ENCODE assay signal across 1 cellular context in the genomic region with DNA sequence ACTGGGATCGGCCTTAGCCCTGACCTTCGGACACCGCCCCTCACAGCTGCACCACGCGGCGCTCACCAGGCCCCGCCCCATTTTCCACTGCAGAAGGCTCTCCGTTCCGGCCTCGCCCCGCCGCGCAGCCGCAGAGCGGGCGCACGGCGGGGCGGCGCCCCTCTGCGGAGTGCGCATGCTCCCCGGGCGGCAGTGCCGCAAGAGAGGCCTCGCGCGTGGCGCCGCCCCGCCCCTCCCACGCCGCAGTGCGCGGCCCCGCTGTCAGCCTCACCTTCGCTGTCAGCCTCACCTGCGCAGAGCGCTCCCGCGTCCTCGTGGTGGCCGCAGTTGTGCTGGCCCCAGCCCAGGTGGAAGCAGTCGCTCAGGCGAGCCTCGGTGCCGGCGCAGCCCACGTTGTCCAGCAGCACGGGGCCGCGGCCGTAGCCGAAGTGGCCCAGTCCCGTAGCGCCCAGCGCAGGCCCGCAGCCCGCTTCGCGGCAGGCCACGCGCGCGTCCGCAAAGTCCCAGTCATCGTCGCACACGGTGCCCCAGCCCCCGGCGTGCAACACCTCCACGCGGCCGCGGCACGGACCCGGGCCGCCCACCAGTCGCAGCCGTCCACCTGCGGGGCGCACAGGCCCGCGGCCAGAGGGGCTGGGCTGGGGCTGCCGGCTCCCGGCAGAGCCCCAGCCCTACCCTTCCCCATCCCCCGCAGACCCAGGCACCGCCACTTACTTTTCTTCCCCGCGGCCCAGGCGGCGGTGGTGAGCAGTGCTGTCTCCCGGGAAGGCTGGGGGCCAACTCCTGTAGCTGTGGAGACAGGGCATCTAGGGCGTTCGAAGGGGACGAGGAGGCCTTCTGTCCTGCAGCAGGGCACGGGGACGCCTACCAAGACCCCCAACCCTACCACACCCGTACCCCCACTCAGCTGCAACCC.
TF ChIP-seq lines count a peak whose summit lies in the region.

No MANE protein-coding gene starts in this region.

TF ChIP-seq in HepG2, 621 proteins besides CTCF, POLR2A, EP300 and RAD21 (continued from another document and continues in another):
- TF ChIP-seq ZNF773 (CRISPR knock-in tag; IDR thresholded peaks at IDR 0.05; ENCODE audit: borderline replicate concordance) (no peak; the same call in 1 of the 2 replicates), ZKSCAN1 (IDR thresholded peaks at IDR 0.05; ENCODE audit: low read length) (no peak), GATAD1 (CRISPR knock-in tag; IDR thresholded peaks at IDR 0.05) (0 out of 2 replicates have a peak, but pooled peaks have one; percentile 48), HNF4A (CRISPR knock-in tag; IDR thresholded peaks at IDR 0.05) (peak; percentile 70), HES4 (CRISPR knock-in tag; IDR thresholded peaks at IDR 0.05; ENCODE audit: borderline replicate concordance) (peak; percentile 98), MED1 (CRISPR knock-in tag; IDR thresholded peaks at IDR 0.05) (peak; percentile 58), ZNF20 (CRISPR knock-in tag; IDR thresholded peaks at IDR 0.05) (no peak), RBFOX2 (IDR thresholded peaks at IDR 0.05; ENCODE audit: low read depth, low read length) (peak; percentile 96), RFX3 (CRISPR knock-in tag; IDR thresholded peaks at IDR 0.05) (no peak), ZNF382 (CRISPR knock-in tag; IDR thresholded peaks at IDR 0.05; ENCODE audit: borderline replicate concordance) (no peak), HNF4G (IDR thresholded peaks at IDR 0.05; ENCODE audit: borderline replicate concordance, low read depth, low read length) (no peak; the same call in 1 of the 2 replicates), HNF4G (CRISPR knock-in tag; IDR thresholded peaks at IDR 0.05; ENCODE audit: borderline replicate concordance, low read depth) (0 out of 2 replicates have a peak, but pooled peaks have one; percentile 29), ZFP82 (CRISPR knock-in tag; IDR thresholded peaks at IDR 0.05; ENCODE audit: borderline replicate concordance) (peak; percentile 67; the same call in 1 of the 2 replicates), HNRNPUL1 (IDR thresholded peaks at IDR 0.05; ENCODE audit: low read depth, low read length) (no peak), ZNF160 (CRISPR knock-in tag; IDR thresholded peaks at IDR 0.05) (peak; percentile 80), ZBTB21 (CRISPR knock-in tag; IDR thresholded peaks at IDR 0.05) (no peak), SIN3A (IDR thresholded peaks at IDR 0.05; ENCODE audit: borderline replicate concordance, low read depth, low read length) (peak; percentile 42; the same call in 1 of the 2 replicates)
- TF ChIP-seq, protein P1, sequence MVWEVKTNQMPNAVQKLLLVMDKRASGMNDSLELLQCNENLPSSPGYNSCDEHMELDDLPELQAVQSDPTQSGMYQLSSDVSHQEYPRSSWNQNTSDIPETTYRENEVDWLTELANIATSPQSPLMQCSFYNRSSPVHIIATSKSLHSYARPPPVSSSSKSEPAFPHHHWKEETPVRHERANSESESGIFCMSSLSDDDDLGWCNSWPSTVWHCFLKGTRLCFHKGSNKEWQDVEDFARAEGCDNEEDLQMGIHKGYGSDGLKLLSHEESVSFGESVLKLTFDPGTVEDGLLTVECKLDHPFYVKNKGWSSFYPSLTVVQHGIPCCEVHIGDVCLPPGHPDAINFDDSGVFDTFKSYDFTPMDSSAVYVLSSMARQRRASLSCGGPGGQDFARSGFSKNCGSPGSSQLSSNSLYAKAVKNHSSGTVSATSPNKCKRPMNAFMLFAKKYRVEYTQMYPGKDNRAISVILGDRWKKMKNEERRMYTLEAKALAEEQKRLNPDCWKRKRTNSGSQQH (CRISPR knock-in tag; IDR thresholded peaks at IDR 0.05; ENCODE audit: low read depth): no peak
- TF ChIP-seq, protein P2, sequence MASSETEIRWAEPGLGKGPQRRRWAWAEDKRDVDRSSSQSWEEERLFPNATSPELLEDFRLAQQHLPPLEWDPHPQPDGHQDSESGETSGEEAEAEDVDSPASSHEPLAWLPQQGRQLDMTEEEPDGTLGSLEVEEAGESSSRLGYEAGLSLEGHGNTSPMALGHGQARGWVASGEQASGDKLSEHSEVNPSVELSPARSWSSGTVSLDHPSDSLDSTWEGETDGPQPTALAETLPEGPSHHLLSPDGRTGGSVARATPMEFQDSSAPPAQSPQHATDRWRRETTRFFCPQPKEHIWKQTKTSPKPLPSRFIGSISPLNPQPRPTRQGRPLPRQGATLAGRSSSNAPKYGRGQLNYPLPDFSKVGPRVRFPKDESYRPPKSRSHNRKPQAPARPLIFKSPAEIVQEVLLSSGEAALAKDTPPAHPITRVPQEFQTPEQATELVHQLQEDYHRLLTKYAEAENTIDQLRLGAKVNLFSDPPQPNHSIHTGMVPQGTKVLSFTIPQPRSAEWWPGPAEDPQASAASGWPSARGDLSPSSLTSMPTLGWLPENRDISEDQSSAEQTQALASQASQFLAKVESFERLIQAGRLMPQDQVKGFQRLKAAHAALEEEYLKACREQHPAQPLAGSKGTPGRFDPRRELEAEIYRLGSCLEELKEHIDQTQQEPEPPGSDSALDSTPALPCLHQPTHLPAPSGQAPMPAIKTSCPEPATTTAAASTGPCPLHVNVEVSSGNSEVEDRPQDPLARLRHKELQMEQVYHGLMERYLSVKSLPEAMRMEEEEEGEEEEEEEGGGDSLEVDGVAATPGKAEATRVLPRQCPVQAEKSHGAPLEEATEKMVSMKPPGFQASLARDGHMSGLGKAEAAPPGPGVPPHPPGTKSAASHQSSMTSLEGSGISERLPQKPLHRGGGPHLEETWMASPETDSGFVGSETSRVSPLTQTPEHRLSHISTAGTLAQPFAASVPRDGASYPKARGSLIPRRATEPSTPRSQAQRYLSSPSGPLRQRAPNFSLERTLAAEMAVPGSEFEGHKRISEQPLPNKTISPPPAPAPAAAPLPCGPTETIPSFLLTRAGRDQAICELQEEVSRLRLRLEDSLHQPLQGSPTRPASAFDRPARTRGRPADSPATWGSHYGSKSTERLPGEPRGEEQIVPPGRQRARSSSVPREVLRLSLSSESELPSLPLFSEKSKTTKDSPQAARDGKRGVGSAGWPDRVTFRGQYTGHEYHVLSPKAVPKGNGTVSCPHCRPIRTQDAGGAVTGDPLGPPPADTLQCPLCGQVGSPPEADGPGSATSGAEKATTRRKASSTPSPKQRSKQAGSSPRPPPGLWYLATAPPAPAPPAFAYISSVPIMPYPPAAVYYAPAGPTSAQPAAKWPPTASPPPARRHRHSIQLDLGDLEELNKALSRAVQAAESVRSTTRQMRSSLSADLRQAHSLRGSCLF (CRISPR knock-in tag; IDR thresholded peaks at IDR 0.05; ENCODE audit: borderline replicate concordance): no peak
- TF ChIP-seq, protein P3, sequence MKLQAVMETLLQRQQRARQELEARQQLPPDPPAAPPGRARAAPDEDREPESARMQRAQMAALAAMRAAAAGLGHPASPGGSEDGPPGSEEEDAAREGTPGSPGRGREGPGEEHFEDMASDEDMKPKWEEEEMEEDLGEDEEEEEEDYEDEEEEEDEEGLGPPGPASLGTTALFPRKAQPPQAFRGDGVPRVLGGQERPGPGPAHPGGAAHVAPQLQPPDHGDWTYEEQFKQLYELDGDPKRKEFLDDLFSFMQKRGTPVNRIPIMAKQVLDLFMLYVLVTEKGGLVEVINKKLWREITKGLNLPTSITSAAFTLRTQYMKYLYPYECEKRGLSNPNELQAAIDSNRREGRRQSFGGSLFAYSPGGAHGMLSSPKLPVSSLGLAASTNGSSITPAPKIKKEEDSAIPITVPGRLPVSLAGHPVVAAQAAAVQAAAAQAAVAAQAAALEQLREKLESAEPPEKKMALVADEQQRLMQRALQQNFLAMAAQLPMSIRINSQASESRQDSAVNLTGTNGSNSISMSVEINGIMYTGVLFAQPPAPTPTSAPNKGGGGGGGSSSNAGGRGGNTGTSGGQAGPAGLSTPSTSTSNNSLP (IDR thresholded peaks at IDR 0.05; ENCODE audit: low read depth, low read length): no peak
- TF ChIP-seq, protein P4, sequence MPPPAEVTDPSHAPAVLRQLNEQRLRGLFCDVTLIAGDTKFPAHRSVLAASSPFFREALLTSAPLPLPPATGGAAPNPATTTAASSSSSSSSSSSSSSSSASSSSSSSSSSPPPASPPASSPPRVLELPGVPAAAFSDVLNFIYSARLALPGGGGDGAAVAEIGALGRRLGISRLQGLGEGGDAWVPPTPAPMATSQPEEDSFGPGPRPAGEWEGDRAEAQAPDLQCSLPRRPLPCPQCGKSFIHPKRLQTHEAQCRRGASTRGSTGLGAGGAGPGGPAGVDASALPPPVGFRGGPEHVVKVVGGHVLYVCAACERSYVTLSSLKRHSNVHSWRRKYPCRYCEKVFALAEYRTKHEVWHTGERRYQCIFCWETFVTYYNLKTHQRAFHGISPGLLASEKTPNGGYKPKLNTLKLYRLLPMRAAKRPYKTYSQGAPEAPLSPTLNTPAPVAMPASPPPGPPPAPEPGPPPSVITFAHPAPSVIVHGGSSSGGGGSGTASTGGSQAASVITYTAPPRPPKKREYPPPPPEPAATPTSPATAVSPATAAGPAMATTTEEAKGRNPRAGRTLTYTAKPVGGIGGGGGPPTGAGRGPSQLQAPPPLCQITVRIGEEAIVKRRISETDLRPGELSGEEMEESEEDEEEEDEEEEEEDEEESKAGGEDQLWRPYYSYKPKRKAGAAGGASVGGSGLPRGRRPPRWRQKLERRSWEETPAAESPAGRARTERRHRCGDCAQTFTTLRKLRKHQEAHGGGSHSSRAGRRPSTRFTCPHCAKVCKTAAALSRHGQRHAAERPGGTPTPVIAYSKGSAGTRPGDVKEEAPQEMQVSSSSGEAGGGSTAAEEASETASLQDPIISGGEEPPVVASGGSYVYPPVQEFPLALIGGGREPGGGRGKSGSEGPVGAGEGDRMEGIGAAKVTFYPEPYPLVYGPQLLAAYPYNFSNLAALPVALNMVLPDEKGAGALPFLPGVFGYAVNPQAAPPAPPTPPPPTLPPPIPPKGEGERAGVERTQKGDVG (CRISPR knock-in tag; IDR thresholded peaks at IDR 0.05; ENCODE audit: borderline replicate concordance): no peak; the same call in 1 of the 2 replicates
- TF ChIP-seq, protein P5, sequence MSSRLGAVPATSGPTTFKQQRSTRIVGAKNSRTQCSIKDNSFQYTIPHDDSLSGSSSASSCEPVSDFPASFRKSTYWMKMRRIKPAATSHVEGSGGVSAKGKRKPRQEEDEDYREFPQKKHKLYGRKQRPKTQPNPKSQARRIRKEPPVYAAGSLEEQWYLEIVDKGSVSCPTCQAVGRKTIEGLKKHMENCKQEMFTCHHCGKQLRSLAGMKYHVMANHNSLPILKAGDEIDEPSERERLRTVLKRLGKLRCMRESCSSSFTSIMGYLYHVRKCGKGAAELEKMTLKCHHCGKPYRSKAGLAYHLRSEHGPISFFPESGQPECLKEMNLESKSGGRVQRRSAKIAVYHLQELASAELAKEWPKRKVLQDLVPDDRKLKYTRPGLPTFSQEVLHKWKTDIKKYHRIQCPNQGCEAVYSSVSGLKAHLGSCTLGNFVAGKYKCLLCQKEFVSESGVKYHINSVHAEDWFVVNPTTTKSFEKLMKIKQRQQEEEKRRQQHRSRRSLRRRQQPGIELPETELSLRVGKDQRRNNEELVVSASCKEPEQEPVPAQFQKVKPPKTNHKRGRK (CRISPR knock-in tag; IDR thresholded peaks at IDR 0.05): no peak
- TF ChIP-seq, protein P6, sequence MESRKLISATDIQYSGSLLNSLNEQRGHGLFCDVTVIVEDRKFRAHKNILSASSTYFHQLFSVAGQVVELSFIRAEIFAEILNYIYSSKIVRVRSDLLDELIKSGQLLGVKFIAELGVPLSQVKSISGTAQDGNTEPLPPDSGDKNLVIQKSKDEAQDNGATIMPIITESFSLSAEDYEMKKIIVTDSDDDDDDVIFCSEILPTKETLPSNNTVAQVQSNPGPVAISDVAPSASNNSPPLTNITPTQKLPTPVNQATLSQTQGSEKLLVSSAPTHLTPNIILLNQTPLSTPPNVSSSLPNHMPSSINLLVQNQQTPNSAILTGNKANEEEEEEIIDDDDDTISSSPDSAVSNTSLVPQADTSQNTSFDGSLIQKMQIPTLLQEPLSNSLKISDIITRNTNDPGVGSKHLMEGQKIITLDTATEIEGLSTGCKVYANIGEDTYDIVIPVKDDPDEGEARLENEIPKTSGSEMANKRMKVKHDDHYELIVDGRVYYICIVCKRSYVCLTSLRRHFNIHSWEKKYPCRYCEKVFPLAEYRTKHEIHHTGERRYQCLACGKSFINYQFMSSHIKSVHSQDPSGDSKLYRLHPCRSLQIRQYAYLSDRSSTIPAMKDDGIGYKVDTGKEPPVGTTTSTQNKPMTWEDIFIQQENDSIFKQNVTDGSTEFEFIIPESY (CRISPR knock-in tag; IDR thresholded peaks at IDR 0.05): no peak; the same call in 1 of the 2 replicates
- TF ChIP-seq, protein P7, sequence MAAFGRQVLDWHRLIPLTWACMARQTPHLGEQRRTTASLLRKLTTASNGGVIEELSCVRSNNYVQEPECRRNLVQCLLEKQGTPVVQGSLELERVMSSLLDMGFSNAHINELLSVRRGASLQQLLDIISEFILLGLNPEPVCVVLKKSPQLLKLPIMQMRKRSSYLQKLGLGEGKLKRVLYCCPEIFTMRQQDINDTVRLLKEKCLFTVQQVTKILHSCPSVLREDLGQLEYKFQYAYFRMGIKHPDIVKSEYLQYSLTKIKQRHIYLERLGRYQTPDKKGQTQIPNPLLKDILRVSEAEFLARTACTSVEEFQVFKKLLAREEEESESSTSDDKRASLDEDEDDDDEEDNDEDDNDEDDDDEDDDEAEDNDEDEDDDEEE (CRISPR knock-in tag; IDR thresholded peaks at IDR 0.05): peak; percentile 92; the same call in 1 of the 2 replicates
